ENCODE assay signal across 8 cellular contexts in genomic region chr21:25801217-25802015, GRCh38.
DNase-seq lines count a peak whose midpoint lies in the region; ATAC-seq and TF ChIP-seq lines count a peak whose summit lies in the region.

No MANE protein-coding gene starts in this region.

- no peak overlapping the region for H3K27ac ChIP-seq in lower lobe of right lung

- ATAC-seq in GM19324 (IDR thresholded peaks at IDR 0.05; ENCODE audit: low FRiP score, unreplicated experiment) (peak; percentile 100), HG03378 (IDR thresholded peaks at IDR 0.05; ENCODE audit: unreplicated experiment) (peak; percentile 100), lower lobe of right lung (peak; percentile 98 to 99)

- no peaks in the 10 kb centered on the region for H3K9me3 ChIP-seq in lower lobe of right lung

- no peaks in the 10 kb centered on the region for H3K4me1 ChIP-seq in lower lobe of right lung

- intact Hi-C loops in lower lobe of right lung (cut with DNase I) = no loop called here

- peak; percentile 97 for TF ChIP-seq CTCF in lower lobe of right lung (IDR thresholded peaks at IDR 0.05)

- DNase-seq in C1 segment of cervical spinal cord (lab: John Stamatoyannopoulos, UW) = peak in 12 of 14 donors; percentile 13 to 73 (median 39)
- DNase-seq in NCI-H748 (lab: John Stamatoyannopoulos, UW; ENCODE audit: unreplicated experiment) = peak; percentile 81
- peak; percentile 80 to 81 for DNase-seq in activated CD4-positive, alpha-beta T cell treated with anti-CD3 and anti-CD28 coated beads, Interleukin-2, amount 50 U/mL, for 4 hours
- peak; percentile 89 for DNase-seq in dermis blood vessel endothelial cell
- peak; percentile 86 for DNase-seq in lower lobe of right lung
- peak; percentile 62 for DNase-seq in stimulated activated CD8-positive, alpha-beta memory T cell treated with anti-CD3 and anti-CD28 coated beads, Interleukin-12 subunit alpha, Interleukin-12 subunit beta, amount 100 ng/mL, for 4 hours (ENCODE audit: low read depth)

- no peaks in the 10 kb centered on the region for H3K27me3 ChIP-seq in lower lobe of right lung (ENCODE audit: low read depth)

- H3K4me3 ChIP-seq in lower lobe of right lung = no peak overlapping the region

- H3K36me3 ChIP-seq in lower lobe of right lung = no peaks in the 10 kb centered on the region

Comparison
In these comparisons a context has a peak if more than half of its experiments do, and no peak if none do; other contexts are left out.
1. DNase-seq: peak in every context shown above with its lines; median percentile 89 in dermis blood vessel endothelial cell; 86 in lower lobe of right lung; 81 in NCI-H748; 80 in activated CD4-positive, alpha-beta T cell treated with anti-CD3 and anti-CD28 coated beads, Interleukin-2, amount 50 U/mL, for 4 hours; 62 in stimulated activated CD8-positive, alpha-beta memory T cell treated with anti-CD3 and anti-CD28 coated beads, Interleukin-12 subunit alpha, Interleukin-12 subunit beta, amount 100 ng/mL, for 4 hours; 39 in C1 segment of cervical spinal cord.